Comparison of ENCODE assay signal across 8 cellular contexts in genomic region chr2:148645135-148645924, GRCh38. TPM values are rescaled to one million over a fixed set of nuclear protein-coding genes. Genes with fewer than 3 reads are reported as not detected.
A peak's percentile ranks its signal among the peaks of the same experiment; 100 is the strongest.
DNase-seq lines count a peak whose midpoint lies in the region; ATAC-seq, FAIRE-seq and TF ChIP-seq lines count a peak whose summit lies in the region.

No MANE protein-coding gene starts in this region.

- no peak overlapping the region for H2AK5ac ChIP-seq in H1 (ENCODE audit: low read depth, low read length)
- H2AK5ac ChIP-seq in mesenchymal stem cell (ENCODE audit: low read length, severe bottlenecking) = no peak overlapping the region

- peak overlapping the region; percentile 91 for H2BK120ac ChIP-seq in H1 (replicated peaks; ENCODE audit: low read depth, low read length)
- H2BK120ac ChIP-seq in mesenchymal stem cell (ENCODE audit: low read depth, low read length) = peak overlapping the region; percentile 99

- FAIRE-seq in H1 (lab: Jason Lieb, UNC) = no peak

- CTCF ChIA-PET in H1 (lab: Charles Lee; ENCODE audit: partially characterized antibody) = interaction anchor here (0.7 kb wide), 1 partner anchor 149 kb away, joined by 3 read pairs; no protein-coding TSS in a partner anchor

- WGBS in H1 (ENCODE audit: extremely low coverage in 1 of 2, insufficient coverage in 1 of 2, insufficient read length in 1 of 2, insufficient replicate concordance in 2 of 2, low coverage in 1 of 2, low lambda C conversion rate in 2 of 2, missing lambda C conversion rate in 1 of 2), 2 experiments = 1% methylated on average over 73 of the region's 80 CpGs; no CpG with 5 or more reads in 1 of the 2 experiments
- under 1% methylated on average over 69 of the region's 80 CpGs for WGBS in mesenchymal stem cell

- H3K23me2 ChIP-seq in H1 (ENCODE audit: low read depth, low read length) = peaks cover 10% of the 10 kb centered on the region; the same call in 1 of the 2 replicates

- H4K91ac ChIP-seq in H1 (replicated peaks; ENCODE audit: insufficient read length, low read length) (peak overlapping the region; percentile 99), mesenchymal stem cell (ENCODE audit: low read length) (peak overlapping the region; percentile 100)

- H3K36me3 ChIP-seq in HUES48 (ENCODE audit: control insufficient read depth, insufficient read depth, low read length) = no peaks in the 10 kb centered on the region
- H3K36me3 ChIP-seq in H1 (ENCODE audit: control insufficient read depth in 2 of 4, insufficient read depth in 4 of 4, low read length in 3 of 4) = no peaks in the 10 kb centered on the region
- no peaks in the 10 kb centered on the region for H3K36me3 ChIP-seq in mesenchymal stem cell (ENCODE audit: control insufficient read depth in 1 of 2, insufficient read depth in 2 of 2, low read depth in 1 of 2, low read length in 2 of 2)

- peak in 1 of 3 experiments; percentile 11; a peak in 1 of 4 replicates for TF ChIP-seq CTCF in H1 (IDR thresholded peaks at IDR 0.05; ENCODE audit: control extremely low read depth in 1 of 3, insufficient read depth in 1 of 3, low read depth in 1 of 3, low read length in 3 of 3)

- H3K23ac ChIP-seq in H1 (ENCODE audit: insufficient read length) (no peak overlapping the region), mesenchymal stem cell (ENCODE audit: low read length in 2 of 2) (peak overlapping the region; percentile 91 to 93)

- TF ChIP-seq RAD21 in H1 (IDR thresholded peaks at IDR 0.05 in 1 of 2, conservative IDR thresholded peaks at IDR 0.05 in 1 of 2; ENCODE audit: low read depth in 2 of 2, low read length in 2 of 2) = peak; percentile 13 to 26; a peak in 2 of 4 replicates

- H3K4me3 ChIP-seq in HUES48 (ENCODE audit: low read depth, low read length) (peak overlapping the region; percentile 94), H1 (ENCODE audit: extremely low read depth in 1 of 4, insufficient read depth in 2 of 4, low read depth in 3 of 4, low read length in 4 of 4) (peak overlapping the region; percentile 87 to 99 (median 90)), mesenchymal stem cell (ENCODE audit: insufficient read depth in 1 of 2, low read depth in 1 of 2, low read length in 2 of 2) (peak overlapping the region; percentile 97 to 98)

- H2BK12ac ChIP-seq in H1 (ENCODE audit: low read depth, low read length) = peak overlapping the region; percentile 99; the same call in 1 of the 2 replicates
- peak overlapping the region; percentile 74 to 99 for H2BK12ac ChIP-seq in mesenchymal stem cell (ENCODE audit: low read length in 2 of 2)

- peak overlapping the region; percentile 100 for H2BK5ac ChIP-seq in H1 (ENCODE audit: low read depth, low read length)
- no peak overlapping the region for H2BK5ac ChIP-seq in mesenchymal stem cell (ENCODE audit: low read depth, low read length, poor library complexity, severe bottlenecking)

- POLR2A ChIA-PET in H1 (lab: Charles Lee; ENCODE audit: partially characterized antibody) = interaction anchor here (0.5 to 2.1 kb wide), 24 partner anchors 8 to 352 kb away, joined by 3 to 7 read pairs (median 3); no protein-coding TSS in a partner anchor

- peak overlapping the region; percentile 86 to 92 for H3K4me2 ChIP-seq in H1 (ENCODE audit: insufficient read depth in 1 of 2, low read depth in 2 of 2, low read length in 2 of 2)
- H3K4me2 ChIP-seq in mesenchymal stem cell (ENCODE audit: low read length, poor library complexity, severe bottlenecking) = peak overlapping the region; percentile 82

- H3K79me2 ChIP-seq in H1 (ENCODE audit: control insufficient read depth in 1 of 2, insufficient read depth in 2 of 2, low read length in 2 of 2) = peaks cover 19 to 50% of the 10 kb centered on the region in 2 experiments

- H2AFZ ChIP-seq in H1 (ENCODE audit: low read length) (no peak overlapping the region), mesenchymal stem cell (ENCODE audit: low read depth, low read length) (peak overlapping the region; percentile 72)

- no peaks in the 10 kb centered on the region for H3K79me1 ChIP-seq in H1 (ENCODE audit: low read depth, low read length)
- no peaks in the 10 kb centered on the region for H3K79me1 ChIP-seq in mesenchymal stem cell (replicated peaks; ENCODE audit: low read length, poor library complexity, severe bottlenecking)

- H4K8ac ChIP-seq in H1 (ENCODE audit: extremely low read depth, insufficient read depth, low read length) = peak overlapping the region; percentile 100; the same call in 1 of the 2 replicates
- H4K8ac ChIP-seq in mesenchymal stem cell (ENCODE audit: low read length) = peak overlapping the region; percentile 100

- DNase-seq in COR-L47 (lab: John Stamatoyannopoulos, UW) (peak; percentile 92), NOMO-1 treated with dmso at 0.1 percent for 144 hours (lab: John Stamatoyannopoulos, UW; ENCODE audit: unreplicated experiment) (peak; percentile 80), H1 (ENCODE audit: low read depth in 1 of 2, low spot score in 2 of 2) (peak; percentile 70 to 97), mesenchymal stem cell (peak; percentile 94)
- peak; percentile 84 for DNase-seq in activated CD8-positive, alpha-beta memory T cell treated with anti-CD3 and anti-CD28 coated beads, Interleukin-2, amount 50 U/mL, for 1 hour (ENCODE audit: extremely low read depth)
- peak; percentile 80 for DNase-seq in stimulated activated CD8-positive, alpha-beta memory T cell treated with anti-CD3 and anti-CD28 coated beads, Interleukin-12 subunit alpha, Interleukin-12 subunit beta, amount 100 ng/mL, for 24 hours (ENCODE audit: extremely low read depth)

- peak; percentile 6 to 82; a peak in 2 of 3 replicates for TF ChIP-seq POLR2A in H1 (IDR thresholded peaks at IDR 0.05; ENCODE audit: control extremely low read depth in 1 of 2, low read depth in 2 of 2, low read length in 2 of 2)

- H2BK15ac ChIP-seq in H1 (ENCODE audit: low read length) = no peak overlapping the region
- peak overlapping the region; percentile 94 for H2BK15ac ChIP-seq in mesenchymal stem cell (ENCODE audit: low read depth, poor library complexity, severe bottlenecking)

- H3K27ac ChIP-seq in HUES48 (ENCODE audit: low read depth, low read length) = peak overlapping the region; percentile 100
- peak overlapping the region; percentile 100 for H3K27ac ChIP-seq in H1 (ENCODE audit: low read depth, low read length)
- H3K27ac ChIP-seq in mesenchymal stem cell (ENCODE audit: low read length, poor library complexity, severe bottlenecking) = peak overlapping the region; percentile 99

- H3K4me1 ChIP-seq in HUES48 (ENCODE audit: control insufficient read depth, insufficient read depth, low read length) (peaks cover 29% of the 10 kb centered on the region), H1 (replicated peaks in 1 of 4; ENCODE audit: control insufficient read depth in 3 of 4, insufficient read depth in 4 of 4, low read length in 3 of 4) (peaks cover 0 to 9% (median 6%) of the 10 kb centered on the region in 4 experiments; a peak in 4 of 7 replicates), mesenchymal stem cell (ENCODE audit: control insufficient read depth, insufficient read depth, low read depth, low read length) (peaks cover 6% of the 10 kb centered on the region)

- 0 out of 3 replicates have a peak, but pooled peaks of 1 of the 2 experiments have one; percentile 7 for TF ChIP-seq EP300 in H1 (IDR thresholded peaks at IDR 0.05; ENCODE audit: borderline replicate concordance in 1 of 2, low read depth in 2 of 2, low read length in 2 of 2)

- H2BK20ac ChIP-seq in H1 (ENCODE audit: low read length) = no peak overlapping the region

- peaks cover 2 to 6% of the 10 kb centered on the region in 2 experiments for H4K20me1 ChIP-seq in H1 (replicated peaks in 1 of 2; ENCODE audit: control insufficient read depth in 1 of 2, insufficient read depth in 2 of 2, low read length in 2 of 2)

- H4K5ac ChIP-seq in H1 (ENCODE audit: insufficient read length, low read depth, low read length) = peak overlapping the region; percentile 99

- peak overlapping the region; percentile 98 for H3K4ac ChIP-seq in H1 (replicated peaks; ENCODE audit: insufficient read length, low read depth, low read length)
- peak overlapping the region; percentile 87 to 93 for H3K4ac ChIP-seq in mesenchymal stem cell (ENCODE audit: low read depth in 1 of 2, low read length in 2 of 2)

- ATAC-seq in GM21423 (IDR thresholded peaks at IDR 0.05; ENCODE audit: unreplicated experiment) = peak; percentile 54

- H3K9ac ChIP-seq in HUES48 (ENCODE audit: low read depth, low read length) (peak overlapping the region; percentile 99), H1 (replicated peaks in 1 of 4; ENCODE audit: extremely low read depth in 1 of 4, low read depth in 3 of 4, low read length in 3 of 4) (peak overlapping the region; percentile 98 to 100 (median 99)), mesenchymal stem cell (ENCODE audit: low read length) (peak overlapping the region; percentile 99)

- H3K9me3 ChIP-seq in HUES48 (ENCODE audit: control insufficient read depth, insufficient read depth, low read length) = no peaks in the 10 kb centered on the region
- H3K9me3 ChIP-seq in H1 (ENCODE audit: insufficient read depth in 2 of 2, low read depth in 1 of 2, low read length in 1 of 2) = no peaks in the 10 kb centered on the region
- H3K9me3 ChIP-seq in mesenchymal stem cell (ENCODE audit: control insufficient read depth, low read length) = no peaks in the 10 kb centered on the region

- peak overlapping the region; percentile 99 for H3K18ac ChIP-seq in H1 (ENCODE audit: extremely low read depth, low read length)
- peak overlapping the region; percentile 99 to 100 for H3K18ac ChIP-seq in mesenchymal stem cell (ENCODE audit: low read depth in 1 of 2, low read length in 2 of 2)

- H3K27me3 ChIP-seq in HUES48 (ENCODE audit: control insufficient read depth, insufficient read depth, low read length) = no peaks in the 10 kb centered on the region
- no peaks in the 10 kb centered on the region for H3K27me3 ChIP-seq in H1 (replicated peaks in 1 of 4; ENCODE audit: control insufficient read depth in 3 of 4, extremely low read depth in 1 of 4, insufficient read depth in 3 of 4, low read length in 3 of 4)
- peaks cover 0 to 18% of the 10 kb centered on the region in 2 experiments for H3K27me3 ChIP-seq in mesenchymal stem cell (ENCODE audit: control insufficient read depth in 1 of 2, insufficient read depth in 1 of 2, low read length in 2 of 2)

- H3K14ac ChIP-seq in H1 (ENCODE audit: insufficient read length) (no peak overlapping the region), mesenchymal stem cell (ENCODE audit: low read length in 2 of 2) (peak overlapping the region; percentile 74 to 92)

- peak overlapping the region; percentile 97 for H3K56ac ChIP-seq in H1 (replicated peaks; ENCODE audit: insufficient read length, low read depth, low read length)

RNA-seq across cellular contexts. Expression of gene EPC2, which starts 0.8 kb away (rescaled TPM):
- 24.1 and 25.7 TPM in 2 replicates for total RNA-seq in H1 (2021; fragmentation: NEBNext Ultra II Directional; extraction: Animal tissue kit (Norgen Biotek cat#: 25700))
- polyA plus RNA-seq in H1 (2011; rRNA removed) = 9.6 and 16.1 TPM in 2 replicates
- polyA plus RNA-seq in H1 (2011; cell fraction: cytosol; rRNA removed) = 13.7 TPM
- 11.2 TPM for polyA plus RNA-seq in H1 (2011; cell fraction: nucleus; rRNA removed)
- polyA plus RNA-seq in H1 (2012, experiment 1 of 2) = 10.6 to 13.4 TPM (median 11.7 TPM) in 4 replicates
- polyA plus RNA-seq in H1 (2012, experiment 2 of 2) = 0.68 TPM
- 10.5 TPM for polyA plus RNA-seq in H1 (2013, experiment 1 of 2)
- polyA plus RNA-seq in H1 (2013, experiment 2 of 2) = 10.5 TPM
- 35.4 and 44.8 TPM in 2 replicates for polyA minus RNA-seq in H1 (2011; rRNA and poly(A)+ RNA removed)
- 14.5 TPM for polyA minus RNA-seq in H1 (2011; cell fraction: cytosol; rRNA and poly(A)+ RNA removed)
- 75.6 TPM for polyA minus RNA-seq in H1 (2011; cell fraction: nucleus; rRNA and poly(A)+ RNA removed)
- polyA plus RNA-seq in mesenchymal stem cell (2013, experiment 1 of 2) = 16.0 TPM
- 15.8 TPM for polyA plus RNA-seq in mesenchymal stem cell (2013, experiment 2 of 2)

Comparison
In these comparisons a context has a peak if more than half of its experiments do, and no peak if none do; other contexts are left out.
1. Peak in every context shown above with its lines: DNase-seq, ATAC-seq, H3K4me3 ChIP-seq and H3K27ac ChIP-seq.